18 cellular contexts compared by ENCODE assay signal in genomic region chr5:153613143-153613542, GRCh38.
A peak's percentile ranks its signal among the peaks of the same experiment; 100 is the strongest.
DNase-seq lines count a peak whose midpoint lies in the region; ATAC-seq and TF ChIP-seq lines count a peak whose summit lies in the region.
"Had no signal": no experiment of that assay in that cellular context is flagged by ENCODE, and none has a peak within 500 bp of the region (broad histone marks: within the 10 kb centered on the region; RNA-seq: fewer than 3 reads in every experiment).

No MANE protein-coding gene starts in this region.

- no peaks in the 10 kb centered on the region for H3K9me3 ChIP-seq in adipocyte (ENCODE audit: control insufficient read depth, low read length)
- H3K9me3 ChIP-seq in CD4-positive, alpha-beta memory T cell (ENCODE audit: control insufficient read depth in 1 of 2, low read length in 2 of 2) = no peaks in the 10 kb centered on the region
- H3K9me3 ChIP-seq: adrenal gland had no signal

- intact Hi-C loops in CD4-positive, alpha-beta memory T cell (cut with micrococcal nuclease) = no loop called here
- intact Hi-C loops in activated CD4-positive, alpha-beta T cell treated with anti-CD3 and anti-CD28 coated beads for 36 hours (cut with DNase I, micrococcal nuclease) = no loop called here

- CTCF ChIA-PET in CD4-positive, alpha-beta memory T cell (lab: Charles Lee; ENCODE audit: partially characterized antibody) = no interaction called here
- CTCF ChIA-PET in activated CD4-positive, alpha-beta T cell treated with anti-CD3 and anti-CD28 coated beads for 36 hours (lab: Charles Lee) = no interaction called here

- H3K9ac ChIP-seq in adipocyte (ENCODE audit: low read length) = no peak overlapping the region

- H3K4me1 ChIP-seq in adipocyte (ENCODE audit: control insufficient read depth, insufficient read depth, low read length) (peaks cover 11% of the 10 kb centered on the region), foreskin keratinocyte (no peaks in the 10 kb centered on the region)
- no peaks in the 10 kb centered on the region for H3K4me1 ChIP-seq in CD4-positive, alpha-beta memory T cell (ENCODE audit: insufficient read depth, low read length)
- H3K4me1 ChIP-seq: adrenal gland had no signal

- H3K4me1 Mint-ChIP-seq in CD4-positive, alpha-beta memory T cell = no peaks in the 10 kb centered on the region
- H3K4me1 Mint-ChIP-seq in immature natural killer cell = no peaks in the 10 kb centered on the region
- H3K4me1 Mint-ChIP-seq in activated CD4-positive, alpha-beta T cell treated with anti-CD3 and anti-CD28 coated beads for 36 hours = no peaks in the 10 kb centered on the region

- H3K27ac ChIP-seq in foreskin keratinocyte = no peak overlapping the region
- H3K27ac ChIP-seq in CD4-positive, alpha-beta memory T cell (ENCODE audit: low read depth, low read length) = no peak overlapping the region
- H3K27ac ChIP-seq: adrenal gland, skin epidermis had no signal

- H3K36me3 Mint-ChIP-seq in CD4-positive, alpha-beta memory T cell = no peaks in the 10 kb centered on the region
- no peaks in the 10 kb centered on the region for H3K36me3 Mint-ChIP-seq in immature natural killer cell
- H3K36me3 Mint-ChIP-seq in activated CD4-positive, alpha-beta T cell treated with anti-CD3 and anti-CD28 coated beads for 36 hours (ENCODE audit: low read depth) = no peaks in the 10 kb centered on the region
- H3K36me3 Mint-ChIP-seq: natural killer cell treated with Interleukin-12 subunit alpha and Interleukin-12 subunit beta and Interleukin-15 and Interleukin-18, amount 100 ng/mL, for 72 hours; WTC11 had no signal

- peak; percentile 15 for DNase-seq in COR-L47 (lab: John Stamatoyannopoulos, UW)
- peak; percentile 37 for DNase-seq in M059J (ENCODE audit: low read depth)
- peak; percentile 24 for DNase-seq in adipocyte (ENCODE audit: low read depth)
- peak; percentile 40 to 61 for DNase-seq in foreskin keratinocyte
- no peak for DNase-seq in CD4-positive, alpha-beta memory T cell
- DNase-seq in immature natural killer cell = no peak
- DNase-seq in activated CD4-positive, alpha-beta T cell treated with anti-CD3 and anti-CD28 coated beads for 36 hours = no peak
- DNase-seq in T-helper 2 cell = no peak
- DNase-seq: activated CD8-positive, alpha-beta memory T cell treated with anti-CD3 and anti-CD28 coated beads for 24 hours; adrenal gland; Kasumi-1; left cardiac atrium; NCI-H446 treated with DMSO at 0.1 percent for 48 hours; SIG-M5; stimulated activated CD4-positive, alpha-beta T cell treated with anti-CD3 and anti-CD28 coated beads, Interleukin-2, amount 100 ng/mL, for 48 hours had no signal

- peak; percentile 26 for ATAC-seq in foreskin keratinocyte
- ATAC-seq in activated CD4-positive, alpha-beta T cell treated with anti-CD3 and anti-CD28 coated beads for 36 hours = no peak
- ATAC-seq: left cardiac atrium; natural killer cell treated with Interleukin-12 subunit alpha and Interleukin-12 subunit beta and Interleukin-15 and Interleukin-18, amount 100 ng/mL, for 72 hours; WTC11 had no signal

- no peak overlapping the region for H3K4me3 Mint-ChIP-seq in CD4-positive, alpha-beta memory T cell
- H3K4me3 Mint-ChIP-seq in immature natural killer cell = no peak overlapping the region
- no peak overlapping the region for H3K4me3 Mint-ChIP-seq in activated CD4-positive, alpha-beta T cell treated with anti-CD3 and anti-CD28 coated beads for 36 hours
- H3K4me3 Mint-ChIP-seq: natural killer cell treated with Interleukin-12 subunit alpha and Interleukin-12 subunit beta and Interleukin-15 and Interleukin-18, amount 100 ng/mL, for 72 hours; WTC11 had no signal

- peaks cover 0 to 3% of the 10 kb centered on the region in 2 donors for H3K27me3 Mint-ChIP-seq in CD4-positive, alpha-beta memory T cell
- peaks cover 0 to 3% (median 0%) of the 10 kb centered on the region in 3 donors for H3K27me3 Mint-ChIP-seq in immature natural killer cell (ENCODE audit: low read depth in 3 of 3)
- peaks cover 2% of the 10 kb centered on the region for H3K27me3 Mint-ChIP-seq in activated CD4-positive, alpha-beta T cell treated with anti-CD3 and anti-CD28 coated beads for 36 hours

- H3K9me3 Mint-ChIP-seq in CD4-positive, alpha-beta memory T cell = peaks cover 0 to 4% (median 0%) of the 10 kb centered on the region in 8 donors
- peaks cover 0 to 4% (median 0%) of the 10 kb centered on the region in 6 donors for H3K9me3 Mint-ChIP-seq in immature natural killer cell
- no peaks in the 10 kb centered on the region for H3K9me3 Mint-ChIP-seq in activated CD4-positive, alpha-beta T cell treated with anti-CD3 and anti-CD28 coated beads for 36 hours (ENCODE audit: low read depth)
- H3K9me3 Mint-ChIP-seq: WTC11 had no signal

- no peak overlapping the region for H3K27ac Mint-ChIP-seq in CD4-positive, alpha-beta memory T cell
- H3K27ac Mint-ChIP-seq in immature natural killer cell = no peak overlapping the region
- H3K27ac Mint-ChIP-seq in activated CD4-positive, alpha-beta T cell treated with anti-CD3 and anti-CD28 coated beads for 36 hours = no peak overlapping the region
- H3K27ac Mint-ChIP-seq: natural killer cell treated with Interleukin-12 subunit alpha and Interleukin-12 subunit beta and Interleukin-15 and Interleukin-18, amount 100 ng/mL, for 72 hours; WTC11 had no signal

- no peaks in the 10 kb centered on the region for H3K27me3 ChIP-seq in adipocyte (replicated peaks; ENCODE audit: control insufficient read depth, insufficient read depth, low read length)
- no peaks in the 10 kb centered on the region for H3K27me3 ChIP-seq in foreskin keratinocyte
- H3K27me3 ChIP-seq in CD4-positive, alpha-beta memory T cell (ENCODE audit: insufficient read depth, low read length) = no peaks in the 10 kb centered on the region
- H3K27me3 ChIP-seq: adrenal gland had no signal

- no peak overlapping the region for H3K4me3 ChIP-seq in adipocyte (ENCODE audit: low read length)
- H3K4me3 ChIP-seq in CD4-positive, alpha-beta memory T cell (ENCODE audit: low read length in 2 of 2) = no peak overlapping the region
- H3K4me3 ChIP-seq: adrenal gland, skin epidermis had no signal

- H3K36me3 ChIP-seq in adipocyte (ENCODE audit: control insufficient read depth, insufficient read depth, low read length, severe bottlenecking) = no peaks in the 10 kb centered on the region
- H3K36me3 ChIP-seq in CD4-positive, alpha-beta memory T cell (ENCODE audit: insufficient read depth, low read length) = no peaks in the 10 kb centered on the region
- H3K36me3 ChIP-seq: adrenal gland had no signal

- POLR2A ChIA-PET in CD4-positive, alpha-beta memory T cell (lab: Charles Lee; ENCODE audit: partially characterized antibody) = no interaction called here
- POLR2A ChIA-PET in activated CD4-positive, alpha-beta T cell treated with anti-CD3 and anti-CD28 coated beads for 36 hours (lab: Charles Lee) = no interaction called here

- no peak for TF ChIP-seq CTCF in foreskin keratinocyte (conservative IDR thresholded peaks at IDR 0.05)

Comparison
In these comparisons a context has a peak if more than half of its experiments do, and no peak if none do; other contexts are left out.
1. DNase-seq: peak in COR-L47 (single experiment), M059J (single experiment), adipocyte (single experiment) and foreskin keratinocyte (2 of 2); none in CD4-positive, alpha-beta memory T cell (0 of 5), immature natural killer cell (0 of 3), activated CD4-positive, alpha-beta T cell treated with anti-CD3 and anti-CD28 coated beads for 36 hours (single experiment) and T-helper 2 cell (0 of 5).